Comparison of ENCODE assay signal across 14 cellular contexts in the genomic region with DNA sequence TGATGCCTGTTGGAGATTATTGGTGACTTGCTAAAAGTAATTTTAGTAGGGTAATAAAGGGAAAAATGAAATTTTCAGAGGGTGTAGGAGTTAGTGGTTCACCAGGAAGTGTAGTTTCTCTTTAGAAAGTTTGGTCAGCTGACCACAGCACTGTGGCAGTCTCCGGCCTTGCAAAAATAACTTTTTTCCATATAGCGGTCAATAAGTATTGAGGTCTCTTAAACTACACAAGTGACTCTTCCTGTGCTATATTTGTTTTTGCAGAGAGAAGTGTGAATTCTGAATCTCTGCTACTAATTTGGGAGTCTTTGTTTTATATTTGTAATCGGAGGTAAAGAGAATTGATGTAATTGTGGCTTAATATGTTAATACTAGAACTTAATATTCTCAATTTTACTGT. TPM values are rescaled to one million over a fixed set of nuclear protein-coding genes. Genes with fewer than 3 reads are reported as not detected.
A peak's percentile ranks its signal among the peaks of the same experiment; 100 is the strongest.
DNase-seq lines count a peak whose midpoint lies in the region; ATAC-seq lines count a peak whose summit lies in the region.
"Had no signal": no experiment of that assay in that cellular context is flagged by ENCODE, and none has a peak within 500 bp of the region (broad histone marks: within the 10 kb centered on the region; RNA-seq: fewer than 3 reads in every experiment).

No MANE protein-coding gene starts in this region.

- no peak overlapping the region for H2AFZ ChIP-seq in neuronal stem cell (ENCODE audit: low read length)

- H3K4me3 Mint-ChIP-seq in activated T-helper 17 cell treated with anti-CD3 and anti-CD28 coated beads, Interleukin-2, amount 50 U/mL, for 72 hours: no peak overlapping the region
- H3K4me3 Mint-ChIP-seq in activated naive CD4-positive, alpha-beta T cell treated with anti-CD3 and anti-CD28 coated beads, Interleukin-2, amount 10 ng/mL, durations not matched to agents 7 days and 5 days: no peak overlapping the region

- H2BK12ac ChIP-seq in neuronal stem cell (ENCODE audit: low read length): no peak overlapping the region

- ATAC-seq in GM18508 (IDR thresholded peaks at IDR 0.05; ENCODE audit: insufficient read depth, unreplicated experiment) (peak; percentile 80), GM21390 (IDR thresholded peaks at IDR 0.05; ENCODE audit: unreplicated experiment) (peak; percentile 83), HG03095 (IDR thresholded peaks at IDR 0.05; ENCODE audit: unreplicated experiment) (peak; percentile 78)
- ATAC-seq in activated T-helper 17 cell treated with anti-CD3 and anti-CD28 coated beads, Interleukin-2, amount 50 U/mL, for 72 hours (replicated peaks): peak; percentile 24
- ATAC-seq: activated naive CD4-positive, alpha-beta T cell treated with anti-CD3 and anti-CD28 coated beads, Interleukin-2, amount 50 U/mL, for 72 hours had no signal

- no peaks in the 10 kb centered on the region for H3K27me3 ChIP-seq in neuronal stem cell (ENCODE audit: control insufficient read depth in 3 of 3, insufficient read depth in 3 of 3, low read depth in 1 of 3, low read length in 3 of 3)
- H3K27me3 ChIP-seq: uterus had no signal

- no peak overlapping the region for H3K4me2 ChIP-seq in neuronal stem cell (ENCODE audit: insufficient read depth, low read length, poor library complexity, severe bottlenecking)

- no peak overlapping the region for H3K4ac ChIP-seq in neuronal stem cell (ENCODE audit: low read length)

- WGBS in neuronal stem cell (ENCODE audit: extremely low coverage in 2 of 2, insufficient read length in 2 of 2, insufficient replicate concordance in 1 of 2), 2 donors: no CpG with 5 or more reads among the region's 3 CpGs

- no peak for DNase-seq in neuronal stem cell (ENCODE audit: low spot score)
- no peak for DNase-seq in pons (ENCODE audit: low spot score)
- DNase-seq in NCI-H510A (lab: John Stamatoyannopoulos, UW): no peak
- no peak for DNase-seq in activated naive CD4-positive, alpha-beta T cell treated with anti-CD3 and anti-CD28 coated beads, Interleukin-2, amount 10 ng/mL, durations not matched to agents 7 days and 5 days
- DNase-seq: COR-L47, islet precursor cell, Kasumi-1, uterus, WERI-Rb-1 had no signal

- H3K4me1 ChIP-seq in neuronal stem cell (ENCODE audit: control insufficient read depth in 2 of 2, insufficient read depth in 1 of 2, low read depth in 1 of 2, low read length in 2 of 2): peaks cover 0 to 1% of the 10 kb centered on the region in 2 donors

- CTCF ChIA-PET in activated naive CD4-positive, alpha-beta T cell treated with anti-CD3 and anti-CD28 coated beads, Interleukin-2, amount 10 ng/mL, durations not matched to agents 7 days and 5 days (lab: Charles Lee): no interaction called here

- H2BK15ac ChIP-seq in neuronal stem cell (ENCODE audit: low read length): no peak overlapping the region

- no peak overlapping the region for H2AK5ac ChIP-seq in neuronal stem cell (ENCODE audit: low read depth, low read length)

- peaks cover 0 to 9% of the 10 kb centered on the region in 2 donors for H3K9me3 ChIP-seq in neuronal stem cell (replicated peaks in 1 of 2; ENCODE audit: control insufficient read depth in 2 of 2, insufficient read depth in 1 of 2, low read depth in 1 of 2, low read length in 2 of 2)
- H3K9me3 ChIP-seq: uterus had no signal

- no peak overlapping the region for H3K27ac ChIP-seq in neuronal stem cell (replicated peaks; ENCODE audit: low read length)
- H3K27ac ChIP-seq: uterus, WERI-Rb-1 had no signal

- no peak overlapping the region for H4K8ac ChIP-seq in neuronal stem cell (ENCODE audit: low read depth, low read length)

- H3K36me3 ChIP-seq in neuronal stem cell (replicated peaks in 1 of 2; ENCODE audit: control insufficient read depth in 2 of 2, insufficient read depth in 2 of 2, low read length in 2 of 2): peaks cover under 1 to 42% of the 10 kb centered on the region in 2 donors
- H3K36me3 ChIP-seq: uterus had no signal

- peaks cover under 1% of the 10 kb centered on the region for H3K79me1 ChIP-seq in neuronal stem cell (ENCODE audit: low read depth, low read length)

- no peaks in the 10 kb centered on the region for H3K27me3 Mint-ChIP-seq in activated T-helper 17 cell treated with anti-CD3 and anti-CD28 coated beads, Interleukin-2, amount 50 U/mL, for 72 hours
- H3K27me3 Mint-ChIP-seq in activated naive CD4-positive, alpha-beta T cell treated with anti-CD3 and anti-CD28 coated beads, Interleukin-2, amount 10 ng/mL, durations not matched to agents 7 days and 5 days: no peaks in the 10 kb centered on the region

- H3K14ac ChIP-seq in neuronal stem cell (ENCODE audit: low read length): no peak overlapping the region

- H3K27ac Mint-ChIP-seq in activated T-helper 17 cell treated with anti-CD3 and anti-CD28 coated beads, Interleukin-2, amount 50 U/mL, for 72 hours: no peak overlapping the region
- H3K27ac Mint-ChIP-seq in activated naive CD4-positive, alpha-beta T cell treated with anti-CD3 and anti-CD28 coated beads, Interleukin-2, amount 10 ng/mL, durations not matched to agents 7 days and 5 days: no peak overlapping the region
- H3K27ac Mint-ChIP-seq: activated naive CD4-positive, alpha-beta T cell treated with anti-CD3 and anti-CD28 coated beads, Interleukin-2, amount 50 U/mL, for 72 hours had no signal

- no peak overlapping the region for H3K9ac ChIP-seq in neuronal stem cell (ENCODE audit: low read depth, low read length, poor library complexity)

- H3K4me1 Mint-ChIP-seq in activated T-helper 17 cell treated with anti-CD3 and anti-CD28 coated beads, Interleukin-2, amount 50 U/mL, for 72 hours: peaks cover 9% of the 10 kb centered on the region
- H3K4me1 Mint-ChIP-seq in activated naive CD4-positive, alpha-beta T cell treated with anti-CD3 and anti-CD28 coated beads, Interleukin-2, amount 10 ng/mL, durations not matched to agents 7 days and 5 days: no peaks in the 10 kb centered on the region

- no peak overlapping the region for H2BK5ac ChIP-seq in neuronal stem cell (ENCODE audit: low read length)

- no peak overlapping the region for H4K91ac ChIP-seq in neuronal stem cell (ENCODE audit: low read depth, low read length, poor library complexity)

- no peak overlapping the region for H3K23ac ChIP-seq in neuronal stem cell (ENCODE audit: low read depth, low read length, poor library complexity)

- H3K9me3 Mint-ChIP-seq in activated T-helper 17 cell treated with anti-CD3 and anti-CD28 coated beads, Interleukin-2, amount 50 U/mL, for 72 hours: no peaks in the 10 kb centered on the region
- H3K9me3 Mint-ChIP-seq in activated naive CD4-positive, alpha-beta T cell treated with anti-CD3 and anti-CD28 coated beads, Interleukin-2, amount 10 ng/mL, durations not matched to agents 7 days and 5 days: no peaks in the 10 kb centered on the region
- H3K9me3 Mint-ChIP-seq: activated naive CD4-positive, alpha-beta T cell treated with anti-CD3 and anti-CD28 coated beads, Interleukin-2, amount 50 U/mL, for 72 hours had no signal

- no peak overlapping the region for H3K4me3 ChIP-seq in neuronal stem cell (ENCODE audit: low read length in 2 of 2)
- H3K4me3 ChIP-seq: uterus had no signal

- no peak overlapping the region for H2BK120ac ChIP-seq in neuronal stem cell (ENCODE audit: low read depth, low read length)

- no peaks in the 10 kb centered on the region for H3K36me3 Mint-ChIP-seq in activated T-helper 17 cell treated with anti-CD3 and anti-CD28 coated beads, Interleukin-2, amount 50 U/mL, for 72 hours (ENCODE audit: low read depth)
- no peaks in the 10 kb centered on the region for H3K36me3 Mint-ChIP-seq in activated naive CD4-positive, alpha-beta T cell treated with anti-CD3 and anti-CD28 coated beads, Interleukin-2, amount 10 ng/mL, durations not matched to agents 7 days and 5 days
- H3K36me3 Mint-ChIP-seq: activated naive CD4-positive, alpha-beta T cell treated with anti-CD3 and anti-CD28 coated beads, Interleukin-2, amount 50 U/mL, for 72 hours had no signal

- H3K18ac ChIP-seq in neuronal stem cell (ENCODE audit: low read length): no peak overlapping the region

RNA-seq across cellular contexts. Expression of gene PTPN12, which starts 24.3 kb away (rescaled TPM):
- 10 to 100 TPM; 10.8 to 11.7 TPM for total RNA-seq in activated T-helper 17 cell treated with anti-CD3 and anti-CD28 coated beads, Interleukin-2, amount 50 U/mL, for 72 hours
- polyA plus RNA-seq in neuronal stem cell (2013, experiment 1 of 2): 79.7 TPM
- 79.0 TPM for polyA plus RNA-seq in neuronal stem cell (2013, experiment 2 of 2)

Comparison
In these comparisons a context has a peak if more than half of its experiments do, and no peak if none do; other contexts are left out.
1. ATAC-seq: peak in every context shown above with its lines; median percentile 83 in GM21390; 80 in GM18508; 78 in HG03095; 24 in activated T-helper 17 cell treated with anti-CD3 and anti-CD28 coated beads, Interleukin-2, amount 50 U/mL, for 72 hours.